ENCODE assay signal across 35 cellular contexts in the genomic region with DNA sequence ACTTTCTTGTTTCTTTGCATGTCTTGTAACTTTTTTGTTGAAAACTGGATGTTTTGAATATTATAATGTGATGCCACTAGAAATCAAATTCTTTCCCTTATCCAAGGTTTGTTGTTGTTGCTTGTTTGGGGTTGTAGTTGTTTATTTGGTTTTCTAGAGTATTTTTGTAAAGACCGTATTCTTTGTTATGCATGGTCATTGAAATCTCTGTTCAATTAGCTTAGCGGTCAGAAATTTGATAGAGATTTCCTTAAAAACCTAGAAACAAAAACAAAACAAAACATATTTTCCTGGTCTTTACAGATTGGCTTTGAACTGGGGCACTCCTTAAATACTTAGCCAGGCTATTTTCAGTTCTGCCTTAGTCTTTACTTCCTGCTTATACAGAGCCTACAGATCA. TPM values are rescaled to one million over a fixed set of nuclear protein-coding genes. Genes with fewer than 3 reads are reported as not detected.
"Had no signal": no experiment of that assay in that cellular context is flagged by ENCODE, and none has a peak within 500 bp of the region (broad histone marks: within the 10 kb centered on the region; RNA-seq: fewer than 3 reads in every experiment).

No MANE protein-coding gene starts in this region.

- H3K9me3 ChIP-seq: esophagus squamous epithelium had no signal

- H3K79me2 ChIP-seq: hepatocyte had no signal

- H3K27ac ChIP-seq: brain microvascular endothelial cell, coronary artery, dorsolateral prefrontal cortex, epithelial cell of prostate, esophagus squamous epithelium, gastroesophageal sphincter, heart right ventricle, hepatocyte had no signal

- H3K4me1 ChIP-seq: esophagus squamous epithelium, gastroesophageal sphincter, heart right ventricle had no signal

- H3K4me3 ChIP-seq: coronary artery, dorsolateral prefrontal cortex, esophagus squamous epithelium, gastroesophageal sphincter, heart right ventricle, hepatocyte had no signal

- DNase-seq: activated CD4-positive, alpha-beta T cell treated with anti-CD3 and anti-CD28 coated beads for 48 hours; activated CD4-positive, alpha-beta T cell treated with anti-CD3 and anti-CD28 coated beads, Interleukin-2, amount 50 U/mL, for 1 hour; activated CD4-positive, alpha-beta T cell treated with anti-CD3 and anti-CD28 coated beads, Interleukin-2, amount 50 U/mL, for 48 hours; activated CD4-positive, CD25-positive, alpha-beta regulatory T cell; activated CD8-positive, alpha-beta memory T cell treated with anti-CD3 and anti-CD28 coated beads for 24 hours; activated CD8-positive, alpha-beta T cell treated with anti-CD3 and anti-CD28 coated beads for 36 hours; activated effector memory CD4-positive, alpha-beta T cell treated with Interleukin-2 at 50 U/mL for 16 hours; activated gamma-delta T cell treated with Interleukin-2 at 50 U/mL for 16 hours; activated naive CD4-positive, alpha-beta T cell treated with anti-CD3 and anti-CD28 coated beads, Interleukin-2, amount 50 U/mL, for 16 hours; activated naive CD4-positive, alpha-beta T cell treated with Interleukin-2 at 50 U/mL for 16 hours; activated T-cell treated with anti-CD3 and anti-CD28 coated beads, Interleukin-2, amount 50 U/mL, for 4 hours; amniotic stem cell; anterior cingulate cortex; brain microvascular endothelial cell; dorsolateral prefrontal cortex; effector memory CD8-positive, alpha-beta T cell; esophagus squamous epithelium; foreskin melanocyte; heart right ventricle; T-helper 17 cell; T1000 had no signal

- H3K27me3 ChIP-seq: brain microvascular endothelial cell, dorsolateral prefrontal cortex, esophagus squamous epithelium, gastroesophageal sphincter, heart right ventricle, hepatocyte had no signal

- H3K36me3 ChIP-seq: brain microvascular endothelial cell, esophagus squamous epithelium, gastroesophageal sphincter, heart right ventricle had no signal

- H3K4me2 ChIP-seq: hepatocyte had no signal

- ATAC-seq: activated CD8-positive, alpha-beta T cell treated with anti-CD3 and anti-CD28 coated beads for 36 hours; activated T-cell treated with anti-CD3 and anti-CD28 coated beads, Interleukin-2, amount 50 U/mL, for 4 hours; activated T-helper 17 cell treated with anti-CD3 and anti-CD28 coated beads, Interleukin-2, amount 50 U/mL, for 72 hours; effector memory CD8-positive, alpha-beta T cell; gastroesophageal sphincter; heart right ventricle; T-helper 17 cell had no signal

- H2AFZ ChIP-seq: hepatocyte had no signal

- FAIRE-seq: astrocyte, bronchial epithelial cell had no signal

RNA-seq across cellular contexts. Expression of a gene that starts 21.9 kb away (rescaled TPM):
- total RNA-seq: bronchial epithelial cell, esophagus squamous epithelium, fibroblast of lung, glomerular endothelial cell, hepatocyte had no signal
- polyA plus RNA-seq: hepatocyte had no signal

RNA-seq across cellular contexts. Expression of a gene that starts 41.0 kb away (rescaled TPM):
- total RNA-seq: activated CD8-positive, alpha-beta T cell treated with anti-CD3 and anti-CD28 coated beads for 36 hours; activated T-cell treated with anti-CD3 and anti-CD28 coated beads, Interleukin-2, amount 50 U/mL, for 4 hours; activated T-helper 17 cell treated with anti-CD3 and anti-CD28 coated beads, Interleukin-2, amount 50 U/mL, for 72 hours; astrocyte; bronchial epithelial cell; cardiac septum; cerebellum; esophagus squamous epithelium; fibroblast of lung; fibroblast of villous mesenchyme; gastroesophageal sphincter; glomerular endothelial cell; heart right ventricle; hepatocyte; T-helper 17 cell had no signal
- polyA plus RNA-seq: adipose tissue, esophagus, fibroblast of lung, heart right ventricle, hepatocyte had no signal
